In the genomic region with DNA sequence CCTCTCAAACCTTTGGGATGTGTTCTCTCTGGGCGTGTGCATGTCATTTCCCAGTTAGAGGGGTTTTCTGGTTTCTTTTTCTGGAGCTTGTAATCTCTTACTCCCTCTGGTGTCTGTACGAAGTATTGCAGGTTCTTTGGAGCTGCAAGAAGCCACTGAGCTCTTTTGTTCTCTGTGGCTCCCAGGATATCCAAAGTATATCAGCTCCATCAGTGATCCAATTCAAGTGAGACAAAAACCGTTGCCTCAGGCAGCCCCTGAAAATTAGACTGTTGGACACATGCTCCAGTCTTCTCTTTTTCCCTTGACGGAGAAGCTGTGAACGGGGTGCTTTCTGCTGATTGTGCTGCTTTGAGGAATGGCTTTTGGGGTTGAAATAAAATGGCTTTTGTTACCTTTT, we compare ENCODE assay signal across 9 cellular contexts. TPM values are rescaled to one million over a fixed set of nuclear protein-coding genes. Genes with fewer than 3 reads are reported as not detected.
DNase-seq lines count a peak whose midpoint lies in the region; ATAC-seq and TF ChIP-seq lines count a peak whose summit lies in the region.
"Had no signal": no experiment of that assay in that cellular context is flagged by ENCODE, and none has a peak within 500 bp of the region (broad histone marks: within the 10 kb centered on the region; RNA-seq: fewer than 3 reads in every experiment).

No MANE protein-coding gene starts in this region.

- no peaks in the 10 kb centered on the region for H3F3A ChIP-seq in Loucy (ENCODE audit: low read depth)

- H3K36me3 ChIP-seq in Loucy (ENCODE audit: insufficient read depth, low read length) (no peaks in the 10 kb centered on the region), SJCRH30 (no peaks in the 10 kb centered on the region)

- H4K20me1 ChIP-seq in Loucy (ENCODE audit: insufficient read depth, low read length, poor library complexity, severe bottlenecking), result no peaks in the 10 kb centered on the region

- peaks cover 16 to 48% (median 43%) of the 10 kb centered on the region in 7 donors for H3K9me3 Mint-ChIP-seq in naive B cell

- H3K27ac ChIP-seq in SJCRH30, result no peak overlapping the region

- H2AFZ ChIP-seq in Loucy (ENCODE audit: low read length), result peak overlapping the region; percentile 91

- H3K27ac Mint-ChIP-seq in naive B cell, result no peak overlapping the region
- H3K27ac Mint-ChIP-seq: stimulated activated naive CD8-positive, alpha-beta T cell treated with anti-CD3 and anti-CD28 coated beads, Interleukin-15, Interleukin-2, amounts not matched to agents 100 ng/mL and 50 ng/mL, for 24 hours had no signal

- DNase-seq in activated T-cell treated with anti-CD3 and anti-CD28 coated beads for 4 hours, result peak; percentile 29
- no peak for DNase-seq in activated T-cell treated with anti-CD3 and anti-CD28 coated beads, Interleukin-2, amount 50 U/mL, for 1 hour
- DNase-seq in SJCRH30, result peak; percentile 32 to 70
- no peak for DNase-seq in epithelial cell of proximal tubule (ENCODE audit: low read depth)
- DNase-seq in naive B cell, result peak; percentile 53
- no peak for DNase-seq in ecto neural progenitor cell (ENCODE audit: low spot score)

- no peak overlapping the region for H3K4me3 Mint-ChIP-seq in naive B cell
- H3K4me3 Mint-ChIP-seq: stimulated activated naive CD8-positive, alpha-beta T cell treated with anti-CD3 and anti-CD28 coated beads, Interleukin-15, Interleukin-2, amounts not matched to agents 100 ng/mL and 50 ng/mL, for 24 hours had no signal

- peaks cover 3 to 5% (median 4%) of the 10 kb centered on the region in 3 donors for H3K4me1 Mint-ChIP-seq in naive B cell

- ATAC-seq in naive B cell (ENCODE audit: low read depth in 2 of 2) (peak; percentile 28 to 34), GM21786 (IDR thresholded peaks at IDR 0.05; ENCODE audit: unreplicated experiment) (no peak)

- H3K9me3 ChIP-seq in Loucy (ENCODE audit: insufficient read depth, low read depth, low read length), result peaks cover 28% of the 10 kb centered on the region; the same call in 1 of the 2 replicates
- no peaks in the 10 kb centered on the region for H3K9me3 ChIP-seq in SJCRH30 (replicated peaks)

- TF ChIP-seq CTCF in Loucy (conservative IDR thresholded peaks at IDR 0.05; ENCODE audit: low read length) (peak; percentile 89), epithelial cell of proximal tubule (conservative IDR thresholded peaks at IDR 0.05; ENCODE audit: low read depth, low read length) (peak; percentile 83)

- H3K79me2 ChIP-seq in Loucy (ENCODE audit: insufficient read depth, low read length), result no peaks in the 10 kb centered on the region

- H3K9ac ChIP-seq in Loucy (ENCODE audit: low read depth, low read length, poor library complexity, severe bottlenecking), result no peak overlapping the region

- H3K4me1 ChIP-seq in Loucy (ENCODE audit: insufficient read depth, low read length, poor library complexity, severe bottlenecking), result no peaks in the 10 kb centered on the region
- H3K4me1 ChIP-seq in SJCRH30, result no peaks in the 10 kb centered on the region

- peaks cover 0 to 6% (median 0%) of the 10 kb centered on the region in 3 donors for H3K27me3 Mint-ChIP-seq in naive B cell

- H3K27me3 ChIP-seq in Loucy (ENCODE audit: insufficient read depth, low read length, poor library complexity, severe bottlenecking), result no peaks in the 10 kb centered on the region
- H3K27me3 ChIP-seq in SJCRH30, result no peaks in the 10 kb centered on the region

- H3K36me3 Mint-ChIP-seq in naive B cell, result peaks cover 19 to 39% of the 10 kb centered on the region in 2 donors

- peak overlapping the region; percentile 26 for H3K4me2 ChIP-seq in Loucy (ENCODE audit: low read depth, low read length, poor library complexity, severe bottlenecking)

- no peaks in the 10 kb centered on the region for H3K9me2 ChIP-seq in Loucy (replicated peaks; ENCODE audit: low read depth, low read length)

- no peak overlapping the region for H3K4me3 ChIP-seq in Loucy (ENCODE audit: low read length, poor library complexity, severe bottlenecking)
- H3K4me3 ChIP-seq in SJCRH30, result no peak overlapping the region
- H3K4me3 ChIP-seq in epithelial cell of proximal tubule (ENCODE audit: low read depth, low read length), result no peak overlapping the region

RNA-seq across cellular contexts. Expression of a gene that starts 59.0 kb away (rescaled TPM):
- total RNA-seq in SJCRH30 (2014; rRNA removed; shearing (Covaris generic)), result 0.26 and 0.43 TPM in 2 replicates
- under 0.01 TPM in 1 of 2 replicates, not detected in the other for total RNA-seq in epithelial cell of proximal tubule
- polyA plus RNA-seq in naive B cell (ENCODE audit: low read depth in 6 of 6), result 10 to 100 TPM in 2 of 6 donors, 1 to 10 TPM in 4; 6.4 to 16.1 (median 9.2) TPM

Comparison
In these comparisons a context has a peak if more than half of its experiments do, and no peak if none do; other contexts are left out.
1. DNase-seq: peak in activated T-cell treated with anti-CD3 and anti-CD28 coated beads for 4 hours (single experiment), SJCRH30 (2 of 2) and naive B cell (single experiment); none in activated T-cell treated with anti-CD3 and anti-CD28 coated beads, Interleukin-2, amount 50 U/mL, for 1 hour (single experiment), epithelial cell of proximal tubule (single experiment) and ecto neural progenitor cell (single experiment).